16 cellular contexts compared by ENCODE assay signal in genomic region chr2:224532931-224533330, GRCh38. TPM values are rescaled to one million over a fixed set of nuclear protein-coding genes. Genes with fewer than 3 reads are reported as not detected.
DNase-seq lines count a peak whose midpoint lies in the region; ATAC-seq and TF ChIP-seq lines count a peak whose summit lies in the region.
"Had no signal": no experiment of that assay in that cellular context is flagged by ENCODE, and none has a peak within 500 bp of the region (broad histone marks: within the 10 kb centered on the region; RNA-seq: fewer than 3 reads in every experiment).

No MANE protein-coding gene starts in this region.

- no peaks in the 10 kb centered on the region for H3K27me3 Mint-ChIP-seq in memory B cell

- peaks cover 37% of the 10 kb centered on the region for H3K4me1 Mint-ChIP-seq in memory B cell

- ATAC-seq in GM18498 (IDR thresholded peaks at IDR 0.05; ENCODE audit: unreplicated experiment) (peak; percentile 81), GM19351 (IDR thresholded peaks at IDR 0.05; ENCODE audit: unreplicated experiment) (peak; percentile 52), HG03354 (IDR thresholded peaks at IDR 0.05; ENCODE audit: poor library complexity, severe bottlenecking, unreplicated experiment) (peak; percentile 52), memory B cell (ENCODE audit: low read depth) (no peak)
- ATAC-seq: K562 had no signal

- peaks cover 0 to 5% of the 10 kb centered on the region in 2 donors for H3K4me1 ChIP-seq in uterus

- DNase-seq in memory B cell (ENCODE audit: low spot score in 2 of 2) = no peak
- DNase-seq in uterus = no peak
- DNase-seq in DMS114 treated with DMSO at 0.1 percent for 48 hours (lab: John Stamatoyannopoulos, UW; ENCODE audit: unreplicated experiment) = no peak
- no peak for DNase-seq in dermis blood vessel endothelial cell
- DNase-seq in HUDEP-2 (lab: John Stamatoyannopoulos, UW; ENCODE audit: unreplicated experiment in 76 of 76) = no peak
- DNase-seq: anterior cingulate cortex, foreskin melanocyte, GF-D8, H7, NCI-H1694, NCI-H524 treated with DMSO at 0.1 percent for 48 hours had no signal

- H3K4me3 ChIP-seq in uterus = no peak overlapping the region
- H3K4me3 ChIP-seq: K562 had no signal

- H3K36me3 ChIP-seq in uterus = no peaks in the 10 kb centered on the region

- H3K27ac Mint-ChIP-seq in memory B cell = peak overlapping the region; percentile 64

- no peak for TF ChIP-seq CTCF in uterus (IDR thresholded peaks at IDR 0.05)

- no peaks in the 10 kb centered on the region for H3K27me3 ChIP-seq in uterus

- H3K4me3 Mint-ChIP-seq in memory B cell = no peak overlapping the region

- no peak for TF ChIP-seq POLR2A in uterus (IDR thresholded peaks at IDR 0.05)

- H3K36me3 Mint-ChIP-seq in memory B cell = peaks cover 22% of the 10 kb centered on the region

- intact Hi-C loops in uterus (cut with DNase I; ENCODE audit: low total_unique reads) = no loop called here

- no peaks in the 10 kb centered on the region for H3K9me3 Mint-ChIP-seq in memory B cell

- H3K9me3 ChIP-seq in uterus = no peaks in the 10 kb centered on the region

- H3K27ac ChIP-seq in uterus = no peak overlapping the region
- H3K27ac ChIP-seq: RWPE1 had no signal

RNA-seq across cellular contexts. Expression of gene CUL3, which starts 52.2 kb away (rescaled TPM):
- total RNA-seq in uterus (100 to 1,000 TPM in 2 of 4 donors, 10 to 100 TPM in 2; 37.4 to 126 (median 97.5) TPM), dermis blood vessel endothelial cell (69.4 and 114 TPM in 2 replicates)
